In the genomic region with DNA sequence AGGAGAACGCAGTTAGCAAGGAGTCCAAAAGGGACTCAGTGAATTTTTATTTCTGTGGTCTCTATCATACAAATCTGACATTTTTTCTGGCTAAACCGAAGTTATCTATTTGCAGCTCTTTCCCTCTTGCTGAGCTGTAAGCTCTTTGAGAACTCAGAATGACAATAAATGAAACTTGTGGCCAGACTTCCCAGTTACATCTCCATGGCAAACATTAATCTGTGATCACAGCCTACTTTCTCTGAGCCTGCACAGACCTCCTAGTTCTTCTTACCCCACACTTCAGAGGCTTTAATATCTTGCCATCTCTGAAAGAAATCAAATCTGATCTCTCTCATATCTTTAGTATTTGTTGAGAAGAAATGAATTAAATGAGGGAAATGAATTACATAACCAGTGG, we compare ENCODE assay signal across 21 cellular contexts. TPM values are rescaled to one million over a fixed set of nuclear protein-coding genes. Genes with fewer than 3 reads are reported as not detected.
A peak's percentile ranks its signal among the peaks of the same experiment; 100 is the strongest.
DNase-seq lines count a peak whose midpoint lies in the region; ATAC-seq, FAIRE-seq and TF ChIP-seq lines count a peak whose summit lies in the region.
"Had no signal": no experiment of that assay in that cellular context is flagged by ENCODE, and none has a peak within 500 bp of the region (broad histone marks: within the 10 kb centered on the region; RNA-seq: fewer than 3 reads in every experiment).

No MANE protein-coding gene starts in this region.

- H3K9me3 ChIP-seq in RWPE2 (ENCODE audit: severe bottlenecking) (no peaks in the 10 kb centered on the region), keratinocyte (ENCODE audit: control insufficient read depth, low read depth, low read length) (no peaks in the 10 kb centered on the region), HAP-1 (no peaks in the 10 kb centered on the region), testis (no peaks in the 10 kb centered on the region)

- FAIRE-seq in keratinocyte (lab: Jason Lieb, UNC), result no peak
- FAIRE-seq: GM12892, HTR-8/SVneo had no signal

- dilution Hi-C loops in keratinocyte (cut with MboI; ENCODE audit: extremely low pct_ligation_motif_present, low sequenced_read_pairs), result no loop called here

- H3K79me2 ChIP-seq in keratinocyte (ENCODE audit: control insufficient read depth, insufficient read depth, low read length), result no peaks in the 10 kb centered on the region

- peak overlapping the region; percentile 90 for H3K4me2 ChIP-seq in keratinocyte (ENCODE audit: control insufficient read depth, extremely low read depth, insufficient read depth, low read depth, low read length)

- in situ Hi-C loops in HAP-1 (cut with MboI; ENCODE audit: low sequenced_read_pairs), result no loop called here

- H3K27ac Mint-ChIP-seq in WTC11, result no peak overlapping the region
- H3K27ac Mint-ChIP-seq: IgD-negative memory B cell had no signal

- H3K36me3 ChIP-seq in RWPE2 (ENCODE audit: low read depth), result no peaks in the 10 kb centered on the region
- no peaks in the 10 kb centered on the region for H3K36me3 ChIP-seq in keratinocyte (ENCODE audit: control insufficient read depth in 2 of 2, extremely low read depth in 1 of 2, insufficient read depth in 2 of 2, low read length in 2 of 2)
- no peaks in the 10 kb centered on the region for H3K36me3 ChIP-seq in HAP-1 (replicated peaks)
- H3K36me3 ChIP-seq in testis (ENCODE audit: low read depth, missing control alignments), result no peaks in the 10 kb centered on the region

- WGBS in testis, 2 donors, result 66 to 78% methylated on average over 2 of the region's 2 CpGs

- H2AFZ ChIP-seq in keratinocyte (ENCODE audit: control insufficient read depth, low read length), result no peak overlapping the region

- peaks cover 2% of the 10 kb centered on the region; the same call in 1 of the 2 replicates for H3K9me3 Mint-ChIP-seq in WTC11
- H3K9me3 Mint-ChIP-seq: CD14-positive monocyte, IgD-negative memory B cell had no signal

- H4K20me1 ChIP-seq in keratinocyte (ENCODE audit: control insufficient read depth, extremely low read depth, insufficient read depth, low read length), result no peaks in the 10 kb centered on the region

- no peaks in the 10 kb centered on the region for H3K9me1 ChIP-seq in keratinocyte (ENCODE audit: control insufficient read depth, extremely low read depth, insufficient read depth, low read length)

- H3K27me3 Mint-ChIP-seq in WTC11 (ENCODE audit: low read depth), result no peaks in the 10 kb centered on the region

- intact Hi-C loops in testis (cut with DNase I; ENCODE audit: low total_unique reads), result no loop called here

- POLR2A ChIA-PET in WTC11 (lab: Charles Lee), result no interaction called here

- ATAC-seq in GM18861 (IDR thresholded peaks at IDR 0.05; ENCODE audit: unreplicated experiment), result peak; percentile 44
- ATAC-seq in HG02759 (IDR thresholded peaks at IDR 0.05; ENCODE audit: unreplicated experiment), result peak; percentile 60
- no peak for ATAC-seq in RWPE2 (ENCODE audit: low read depth)
- no peak for ATAC-seq in WTC11

- H3K27me3 ChIP-seq in RWPE2 (ENCODE audit: insufficient read depth, poor library complexity, severe bottlenecking) (no peaks in the 10 kb centered on the region), keratinocyte (ENCODE audit: control insufficient read depth, extremely low read depth, insufficient read depth, low read length) (no peaks in the 10 kb centered on the region), HAP-1 (ENCODE audit: low read depth) (peaks cover 34% of the 10 kb centered on the region), testis (no peaks in the 10 kb centered on the region)

- CTCF ChIA-PET in WTC11 (lab: Charles Lee), result no interaction called here

- H3K4me1 ChIP-seq in RWPE2 (ENCODE audit: insufficient read depth, poor library complexity, severe bottlenecking) (peaks cover 19% of the 10 kb centered on the region), keratinocyte (ENCODE audit: control insufficient read depth, extremely low read depth, insufficient read depth, low read length) (peaks cover 35% of the 10 kb centered on the region), HAP-1 (peaks cover 5% of the 10 kb centered on the region; the same call in 1 of the 2 replicates), testis (peaks cover 14% of the 10 kb centered on the region)

- no peak for TF ChIP-seq POLR2A in testis (IDR thresholded peaks at IDR 0.05)

- no peaks in the 10 kb centered on the region; the same call in 1 of the 2 replicates for H3K36me3 Mint-ChIP-seq in WTC11
- H3K36me3 Mint-ChIP-seq: CD14-positive monocyte, IgD-negative memory B cell had no signal

- DNase-seq in RWPE2 (ENCODE audit: low spot score), result no peak
- no peak for DNase-seq in keratinocyte (ENCODE audit: low read depth, low spot score)
- no peak for DNase-seq in WTC11 (ENCODE audit: low spot score)
- DNase-seq in HAP-1 (ENCODE audit: low spot score in 2 of 2), result no peak
- no peak for DNase-seq in testis
- DNase-seq: AML-193, DMS 273 treated with DMSO at 0.1 percent for 48 hours, GF-D8, HCEC 1CT, Kasumi-1, NCI-H1105, NCI-H187 treated with DMSO at 0.1 percent for 48 hours, SIG-M5 had no signal

- H3K27ac ChIP-seq in RWPE2 (ENCODE audit: poor library complexity, severe bottlenecking), result peak overlapping the region; percentile 50
- peak overlapping the region; percentile 97 for H3K27ac ChIP-seq in keratinocyte (ENCODE audit: control insufficient read depth, insufficient read depth, low read length)
- no peak overlapping the region for H3K27ac ChIP-seq in testis
- H3K27ac ChIP-seq: HL-60 had no signal

- peaks cover 23% of the 10 kb centered on the region for H3K4me1 Mint-ChIP-seq in WTC11

- H3K9ac ChIP-seq in keratinocyte (ENCODE audit: control insufficient read depth, extremely low read depth, insufficient read depth, low read length), result peak overlapping the region; percentile 78

- H3K4me3 ChIP-seq in RWPE2 (ENCODE audit: severe bottlenecking) (no peak overlapping the region), keratinocyte (ENCODE audit: control insufficient read depth in 2 of 3, extremely low read depth in 1 of 3, insufficient read depth in 2 of 3, low read depth in 1 of 3, low read length in 3 of 3) (peak overlapping the region in 1 of 3 experiments; percentile 58), HAP-1 (no peak overlapping the region), testis (no peak overlapping the region)

- no peak overlapping the region for H3K4me3 Mint-ChIP-seq in WTC11
- H3K4me3 Mint-ChIP-seq: CD14-positive monocyte, IgD-negative memory B cell had no signal

- TF ChIP-seq CTCF in RWPE2 (IDR thresholded peaks at IDR 0.05; ENCODE audit: poor library complexity, severe bottlenecking) (no peak), keratinocyte (optimal IDR thresholded peaks at IDR 0.05 in 1 of 3, IDR thresholded peaks at IDR 0.05 in 1 of 3, conservative IDR thresholded peaks at IDR 0.05 in 1 of 3; ENCODE audit: extremely low read depth in 1 of 3, insufficient read depth in 2 of 3, low read length in 3 of 3) (no peak), WTC11 (IDR thresholded peaks at IDR 0.05) (no peak), testis (IDR thresholded peaks at IDR 0.05) (no peak)

TF ChIP-seq in WTC11, 78 proteins besides CTCF, POLR2A, EP300 and RAD21:
- TF ChIP-seq ZNF232 (CRISPR knock-in tag; IDR thresholded peaks at IDR 0.05) (no peak), CBFB (CRISPR knock-in tag; IDR thresholded peaks at IDR 0.05; ENCODE audit: low read depth) (no peak), NR3C1 (CRISPR knock-in tag; conservative IDR thresholded peaks at IDR 0.05; ENCODE audit: low read depth) (no peak), ZNF396 (CRISPR knock-in tag; IDR thresholded peaks at IDR 0.05; ENCODE audit: borderline replicate concordance) (no peak), RORB (CRISPR knock-in tag; IDR thresholded peaks at IDR 0.05) (no peak), FOXK1 (CRISPR knock-in tag; IDR thresholded peaks at IDR 0.05) (no peak), JUN (CRISPR knock-in tag; IDR thresholded peaks at IDR 0.05) (no peak)
- TF ChIP-seq, protein P1, sequence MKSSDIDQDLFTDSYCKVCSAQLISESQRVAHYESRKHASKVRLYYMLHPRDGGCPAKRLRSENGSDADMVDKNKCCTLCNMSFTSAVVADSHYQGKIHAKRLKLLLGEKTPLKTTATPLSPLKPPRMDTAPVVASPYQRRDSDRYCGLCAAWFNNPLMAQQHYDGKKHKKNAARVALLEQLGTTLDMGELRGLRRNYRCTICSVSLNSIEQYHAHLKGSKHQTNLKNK (CRISPR knock-in tag; IDR thresholded peaks at IDR 0.05), result no peak
- TF ChIP-seq, protein P2, sequence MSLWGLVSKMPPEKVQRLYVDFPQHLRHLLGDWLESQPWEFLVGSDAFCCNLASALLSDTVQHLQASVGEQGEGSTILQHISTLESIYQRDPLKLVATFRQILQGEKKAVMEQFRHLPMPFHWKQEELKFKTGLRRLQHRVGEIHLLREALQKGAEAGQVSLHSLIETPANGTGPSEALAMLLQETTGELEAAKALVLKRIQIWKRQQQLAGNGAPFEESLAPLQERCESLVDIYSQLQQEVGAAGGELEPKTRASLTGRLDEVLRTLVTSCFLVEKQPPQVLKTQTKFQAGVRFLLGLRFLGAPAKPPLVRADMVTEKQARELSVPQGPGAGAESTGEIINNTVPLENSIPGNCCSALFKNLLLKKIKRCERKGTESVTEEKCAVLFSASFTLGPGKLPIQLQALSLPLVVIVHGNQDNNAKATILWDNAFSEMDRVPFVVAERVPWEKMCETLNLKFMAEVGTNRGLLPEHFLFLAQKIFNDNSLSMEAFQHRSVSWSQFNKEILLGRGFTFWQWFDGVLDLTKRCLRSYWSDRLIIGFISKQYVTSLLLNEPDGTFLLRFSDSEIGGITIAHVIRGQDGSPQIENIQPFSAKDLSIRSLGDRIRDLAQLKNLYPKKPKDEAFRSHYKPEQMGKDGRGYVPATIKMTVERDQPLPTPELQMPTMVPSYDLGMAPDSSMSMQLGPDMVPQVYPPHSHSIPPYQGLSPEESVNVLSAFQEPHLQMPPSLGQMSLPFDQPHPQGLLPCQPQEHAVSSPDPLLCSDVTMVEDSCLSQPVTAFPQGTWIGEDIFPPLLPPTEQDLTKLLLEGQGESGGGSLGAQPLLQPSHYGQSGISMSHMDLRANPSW (CRISPR knock-in tag; conservative IDR thresholded peaks at IDR 0.05; ENCODE audit: low read depth), result no peak

RNA-seq across cellular contexts. Expression of gene PLD1, which starts 58.0 kb away (rescaled TPM):
- polyA plus RNA-seq in keratinocyte (8.1 to 18.1 TPM (median 14.7 TPM) in 3 replicates), testis (ENCODE audit: insufficient read depth, low read depth, low replicate concordance) (10.7 TPM)
- polyA plus RNA-seq in keratinocyte (2011; ENCODE audit: low read depth), result 8.5 TPM
- 5.1 and 9.8 TPM in 2 replicates for polyA plus RNA-seq in keratinocyte (2011; cell fraction: cytosol; rRNA removed)
- 27.1 and 28.4 TPM in 2 replicates for polyA plus RNA-seq in keratinocyte (2011; cell fraction: nucleus; rRNA removed)
- 6.1 and 9.3 TPM in 2 replicates for polyA plus RNA-seq in keratinocyte (2012; ENCODE audit: low replicate concordance)
- polyA minus RNA-seq in keratinocyte, result 3.9 to 67.5 TPM (median 38.3 TPM) in 3 replicates
- polyA minus RNA-seq in keratinocyte (2011; cell fraction: cytosol; rRNA and poly(A)+ RNA removed), result 5.9 TPM
- 51.8 and 109 TPM in 2 replicates for polyA minus RNA-seq in keratinocyte (2011; cell fraction: nucleus; rRNA and poly(A)+ RNA removed)
- total RNA-seq in WTC11 (2021) (3.2 to 4.0 TPM (median 3.6 TPM) in 3 replicates), testis (10 to 100 TPM; 19.1 to 27.4 TPM)
- total RNA-seq: OCI-LY7 had no signal
- polyA plus RNA-seq: IgD-negative memory B cell had no signal

Comparison
In these comparisons a context has a peak if more than half of its experiments do, and no peak if none do; other contexts are left out.
1. ATAC-seq: peak in GM18861 (single experiment) and HG02759 (single experiment); none in RWPE2 (single experiment) and WTC11 (single experiment).
2. H3K27ac ChIP-seq: peak in RWPE2 (single experiment) and keratinocyte (single experiment); none in testis (0 of 2).